ENCODE assay signal across 8 cellular contexts in the genomic region with DNA sequence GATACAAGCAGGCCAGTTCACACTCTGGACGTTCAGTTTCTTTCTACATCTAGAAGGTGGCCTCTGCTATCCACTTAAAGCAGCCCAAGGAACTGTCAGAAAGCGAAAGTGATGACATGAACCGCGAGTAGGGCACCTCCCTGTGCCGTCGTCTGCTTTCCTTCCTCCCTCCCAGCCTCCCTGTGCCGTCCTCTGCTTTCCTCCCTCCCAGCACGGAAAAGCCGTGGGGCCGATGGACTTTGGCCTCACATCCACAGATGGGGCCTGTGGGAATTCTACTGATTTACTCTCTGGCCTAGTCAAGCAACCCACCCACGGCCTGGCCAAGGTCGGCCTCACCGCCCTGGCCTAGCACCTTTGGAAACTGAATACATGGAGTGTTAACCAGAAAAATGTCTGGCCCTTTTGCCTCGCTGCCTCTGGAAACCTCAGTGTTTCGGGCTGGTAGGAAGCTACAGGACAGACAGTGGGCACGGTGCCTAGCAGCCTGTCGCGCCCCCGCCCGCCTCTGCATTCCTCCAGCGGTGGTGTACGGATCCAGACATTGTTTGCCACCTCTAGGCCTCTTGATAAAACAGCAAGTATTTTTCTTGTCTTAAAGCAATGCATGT. TPM values are rescaled to one million over a fixed set of nuclear protein-coding genes. Genes with fewer than 3 reads are reported as not detected.
DNase-seq lines count a peak whose midpoint lies in the region; ATAC-seq lines count a peak whose summit lies in the region.

No MANE protein-coding gene starts in this region.

- 11% methylated on average over 22 of the region's 22 CpGs for WGBS in right cardiac atrium

- peak overlapping the region; percentile 14 for H3K4me3 ChIP-seq in right cardiac atrium (ENCODE audit: low read length)

- peak; percentile 61 for ATAC-seq in activated CD4-positive, alpha-beta T cell treated with anti-CD3 and anti-CD28 coated beads for 36 hours
- no peak for ATAC-seq in activated naive CD8-positive, alpha-beta T cell treated with anti-CD3 and anti-CD28 coated beads, Interleukin-2, amount 10 ng/mL, durations not matched to agents 7 days and 5 days (ENCODE audit: low read depth)
- ATAC-seq in right cardiac atrium: peak; percentile 88
- peak; percentile 60 for ATAC-seq in stimulated activated effector memory CD8-positive, alpha-beta T cell treated with anti-CD3 and anti-CD28 coated beads, Interleukin-12 subunit alpha, Interleukin-12 subunit beta, amount 100 ng/mL, for 72 hours
- ATAC-seq in GM18909 (IDR thresholded peaks at IDR 0.05; ENCODE audit: poor library complexity, unreplicated experiment): no peak

- POLR2A ChIA-PET in activated CD4-positive, alpha-beta T cell treated with anti-CD3 and anti-CD28 coated beads for 36 hours (lab: Charles Lee): no interaction called here
- POLR2A ChIA-PET in activated naive CD8-positive, alpha-beta T cell treated with anti-CD3 and anti-CD28 coated beads, Interleukin-2, amount 10 ng/mL, durations not matched to agents 7 days and 5 days (lab: Charles Lee): interaction anchor here (0.6 to 1.7 kb wide), 3 partner anchors 14 to 346 kb away, joined by 3 to 4 read pairs (median 3); a partner anchor contains a TSS

- intact Hi-C loops in activated CD4-positive, alpha-beta T cell treated with anti-CD3 and anti-CD28 coated beads for 36 hours (cut with DNase I, micrococcal nuclease): loop anchor here in 1 of 2 experiments (2.0 kb wide), 1 partner anchor 15 kb away; no protein-coding TSS in a partner anchor
- intact Hi-C loops in right cardiac atrium (cut with DNase I): no loop called here

- no peaks in the 10 kb centered on the region for H3K27me3 Mint-ChIP-seq in activated CD4-positive, alpha-beta T cell treated with anti-CD3 and anti-CD28 coated beads for 36 hours
- H3K27me3 Mint-ChIP-seq in activated naive CD8-positive, alpha-beta T cell treated with anti-CD3 and anti-CD28 coated beads, Interleukin-2, amount 10 ng/mL, durations not matched to agents 7 days and 5 days: no peaks in the 10 kb centered on the region

- H3K27me3 ChIP-seq in right cardiac atrium (ENCODE audit: control insufficient read depth, insufficient read depth): no peaks in the 10 kb centered on the region

- peak; percentile 59 for DNase-seq in activated CD4-positive, alpha-beta T cell treated with anti-CD3 and anti-CD28 coated beads for 36 hours
- DNase-seq in activated CD4-positive, alpha-beta T cell treated with anti-CD3 and anti-CD28 coated beads for 1 hour: no peak
- DNase-seq in activated naive CD8-positive, alpha-beta T cell treated with anti-CD3 and anti-CD28 coated beads, Interleukin-2, amount 10 ng/mL, durations not matched to agents 7 days and 5 days: no peak
- peak; percentile 79 to 92 (median 91) for DNase-seq in right cardiac atrium
- peak in 1 of 2 donors; percentile 71 for DNase-seq in stimulated activated effector memory CD8-positive, alpha-beta T cell treated with anti-CD3 and anti-CD28 coated beads, Interleukin-12 subunit alpha, Interleukin-12 subunit beta, amount 100 ng/mL, for 72 hours (ENCODE audit: low spot score in 2 of 2)
- no peak for DNase-seq in activated CD4-positive, CD25-positive, alpha-beta regulatory T cell treated with anti-CD3 and anti-CD28 coated beads, Interleukin-2, amount 50 U/mL, for 72 hours
- DNase-seq in pons (ENCODE audit: low spot score): no peak

- peaks cover 65% of the 10 kb centered on the region for H3K4me1 Mint-ChIP-seq in activated CD4-positive, alpha-beta T cell treated with anti-CD3 and anti-CD28 coated beads for 36 hours
- H3K4me1 Mint-ChIP-seq in activated naive CD8-positive, alpha-beta T cell treated with anti-CD3 and anti-CD28 coated beads, Interleukin-2, amount 10 ng/mL, durations not matched to agents 7 days and 5 days: peaks cover 4% of the 10 kb centered on the region
- H3K4me1 Mint-ChIP-seq in stimulated activated effector memory CD8-positive, alpha-beta T cell treated with anti-CD3 and anti-CD28 coated beads, Interleukin-12 subunit alpha, Interleukin-12 subunit beta, amount 100 ng/mL, for 72 hours: peaks cover 57% of the 10 kb centered on the region

- CTCF ChIA-PET in activated CD4-positive, alpha-beta T cell treated with anti-CD3 and anti-CD28 coated beads for 36 hours (lab: Charles Lee): interaction anchor here (1.0 kb wide), 1 partner anchor 16 kb away, joined by 3 read pairs; no protein-coding TSS in a partner anchor

- H3K4me1 ChIP-seq in right cardiac atrium (ENCODE audit: control insufficient read depth, insufficient read depth, low read length): peaks cover 2% of the 10 kb centered on the region

- no peaks in the 10 kb centered on the region for H3K9me3 ChIP-seq in right cardiac atrium (ENCODE audit: control insufficient read depth, low read length)

- H3K27ac ChIP-seq in right cardiac atrium (ENCODE audit: low read length): peak overlapping the region; percentile 75

- peaks cover 67% of the 10 kb centered on the region for H3K36me3 Mint-ChIP-seq in activated CD4-positive, alpha-beta T cell treated with anti-CD3 and anti-CD28 coated beads for 36 hours (ENCODE audit: low read depth)
- peaks cover 42% of the 10 kb centered on the region for H3K36me3 Mint-ChIP-seq in activated naive CD8-positive, alpha-beta T cell treated with anti-CD3 and anti-CD28 coated beads, Interleukin-2, amount 10 ng/mL, durations not matched to agents 7 days and 5 days
- peaks cover 86% of the 10 kb centered on the region for H3K36me3 Mint-ChIP-seq in stimulated activated effector memory CD8-positive, alpha-beta T cell treated with anti-CD3 and anti-CD28 coated beads, Interleukin-12 subunit alpha, Interleukin-12 subunit beta, amount 100 ng/mL, for 72 hours

- peak overlapping the region; percentile 80 for H3K27ac Mint-ChIP-seq in activated CD4-positive, alpha-beta T cell treated with anti-CD3 and anti-CD28 coated beads for 36 hours
- H3K27ac Mint-ChIP-seq in activated naive CD8-positive, alpha-beta T cell treated with anti-CD3 and anti-CD28 coated beads, Interleukin-2, amount 10 ng/mL, durations not matched to agents 7 days and 5 days: no peak overlapping the region
- H3K27ac Mint-ChIP-seq in stimulated activated effector memory CD8-positive, alpha-beta T cell treated with anti-CD3 and anti-CD28 coated beads, Interleukin-12 subunit alpha, Interleukin-12 subunit beta, amount 100 ng/mL, for 72 hours: peak overlapping the region; percentile 91

- no peaks in the 10 kb centered on the region for H3K9me3 Mint-ChIP-seq in activated CD4-positive, alpha-beta T cell treated with anti-CD3 and anti-CD28 coated beads for 36 hours (ENCODE audit: low read depth)
- H3K9me3 Mint-ChIP-seq in activated naive CD8-positive, alpha-beta T cell treated with anti-CD3 and anti-CD28 coated beads, Interleukin-2, amount 10 ng/mL, durations not matched to agents 7 days and 5 days: no peaks in the 10 kb centered on the region
- H3K9me3 Mint-ChIP-seq in stimulated activated effector memory CD8-positive, alpha-beta T cell treated with anti-CD3 and anti-CD28 coated beads, Interleukin-12 subunit alpha, Interleukin-12 subunit beta, amount 100 ng/mL, for 72 hours: no peaks in the 10 kb centered on the region

- peak overlapping the region; percentile 57 for H3K4me3 Mint-ChIP-seq in activated CD4-positive, alpha-beta T cell treated with anti-CD3 and anti-CD28 coated beads for 36 hours
- peak overlapping the region; percentile 35 for H3K4me3 Mint-ChIP-seq in activated naive CD8-positive, alpha-beta T cell treated with anti-CD3 and anti-CD28 coated beads, Interleukin-2, amount 10 ng/mL, durations not matched to agents 7 days and 5 days
- H3K4me3 Mint-ChIP-seq in stimulated activated effector memory CD8-positive, alpha-beta T cell treated with anti-CD3 and anti-CD28 coated beads, Interleukin-12 subunit alpha, Interleukin-12 subunit beta, amount 100 ng/mL, for 72 hours: peak overlapping the region; percentile 72

RNA-seq across cellular contexts. Expression of a gene that starts 14.2 kb away (rescaled TPM):
- 10 to 100 TPM; 50.7 to 58.0 TPM for total RNA-seq in activated CD4-positive, alpha-beta T cell treated with anti-CD3 and anti-CD28 coated beads for 36 hours
- total RNA-seq in activated naive CD8-positive, alpha-beta T cell treated with anti-CD3 and anti-CD28 coated beads, Interleukin-2, amount 10 ng/mL, durations not matched to agents 7 days and 5 days: 10 to 100 TPM; 36.0 to 37.2 TPM
- 10 to 100 TPM; 19.5 to 23.5 (median 23.3) TPM for total RNA-seq in right cardiac atrium
- polyA plus RNA-seq in right cardiac atrium: 17.4 TPM

RNA-seq across cellular contexts. Expression of a gene that starts 18.6 kb away (rescaled TPM):
- 1 to 10 TPM; 1.9 to 2.6 TPM for total RNA-seq in activated CD4-positive, alpha-beta T cell treated with anti-CD3 and anti-CD28 coated beads for 36 hours
- 1 to 10 TPM in 1 of 2 experiments, under 1 TPM in 1; 0.99 to 3.7 TPM for total RNA-seq in activated naive CD8-positive, alpha-beta T cell treated with anti-CD3 and anti-CD28 coated beads, Interleukin-2, amount 10 ng/mL, durations not matched to agents 7 days and 5 days
- 100 to 1,000 TPM in 2 of 4 donors, 10 to 100 TPM in 2; 64.7 to 266 (median 108) TPM for total RNA-seq in right cardiac atrium
- polyA plus RNA-seq in right cardiac atrium: 307 TPM

RNA-seq across cellular contexts. Expression of a gene that starts 57.9 kb away (rescaled TPM):
- total RNA-seq in activated CD4-positive, alpha-beta T cell treated with anti-CD3 and anti-CD28 coated beads for 36 hours: 10 to 100 TPM; 18.0 to 18.3 TPM
- 10 to 100 TPM; 53.2 to 58.0 TPM for total RNA-seq in activated naive CD8-positive, alpha-beta T cell treated with anti-CD3 and anti-CD28 coated beads, Interleukin-2, amount 10 ng/mL, durations not matched to agents 7 days and 5 days
- total RNA-seq in right cardiac atrium: 1 to 10 TPM; 2.0 to 4.5 (median 2.2) TPM
- polyA plus RNA-seq in right cardiac atrium: 3.2 TPM

Comparison
In these comparisons a context has a peak if more than half of its experiments do, and no peak if none do; other contexts are left out.
1. DNase-seq: peak in activated CD4-positive, alpha-beta T cell treated with anti-CD3 and anti-CD28 coated beads for 36 hours (single experiment) and right cardiac atrium (3 of 3); none in activated CD4-positive, alpha-beta T cell treated with anti-CD3 and anti-CD28 coated beads for 1 hour (single experiment), activated naive CD8-positive, alpha-beta T cell treated with anti-CD3 and anti-CD28 coated beads, Interleukin-2, amount 10 ng/mL, durations not matched to agents 7 days and 5 days (single experiment), activated CD4-positive, CD25-positive, alpha-beta regulatory T cell treated with anti-CD3 and anti-CD28 coated beads, Interleukin-2, amount 50 U/mL, for 72 hours (single experiment) and pons (single experiment).
2. ATAC-seq: peak in activated CD4-positive, alpha-beta T cell treated with anti-CD3 and anti-CD28 coated beads for 36 hours (single experiment), right cardiac atrium (2 of 2) and stimulated activated effector memory CD8-positive, alpha-beta T cell treated with anti-CD3 and anti-CD28 coated beads, Interleukin-12 subunit alpha, Interleukin-12 subunit beta, amount 100 ng/mL, for 72 hours (single experiment); none in activated naive CD8-positive, alpha-beta T cell treated with anti-CD3 and anti-CD28 coated beads, Interleukin-2, amount 10 ng/mL, durations not matched to agents 7 days and 5 days (single experiment) and GM18909 (single experiment).
3. RNA of a gene that starts 18.6 kb away (total RNA-seq): 64.7 to 266 TPM in right cardiac atrium; 0.99 to 3.7 TPM in activated naive CD8-positive, alpha-beta T cell treated with anti-CD3 and anti-CD28 coated beads, Interleukin-2, amount 10 ng/mL, durations not matched to agents 7 days and 5 days and 1.9 to 2.6 TPM in activated CD4-positive, alpha-beta T cell treated with anti-CD3 and anti-CD28 coated beads for 36 hours; every median in the first group is over 10 times any median in the second.
4. Peak in every context shown above with its lines, with median percentiles within 50 percentile points of each other: H3K4me3 Mint-ChIP-seq.